In genomic region chrX:16838202-16839066, GRCh38 we compare ENCODE assay signal across 10 cellular contexts. TPM values are rescaled to one million over a fixed set of nuclear protein-coding genes. Genes with fewer than 3 reads are reported as not detected.
DNase-seq lines count a peak whose midpoint lies in the region; ATAC-seq and TF ChIP-seq lines count a peak whose summit lies in the region.
"Had no signal": no experiment of that assay in that cellular context is flagged by ENCODE, and none has a peak within 500 bp of the region (broad histone marks: within the 10 kb centered on the region; RNA-seq: fewer than 3 reads in every experiment).

No MANE protein-coding gene starts in this region.

- no peaks in the 10 kb centered on the region for H3K9me3 ChIP-seq in right cardiac atrium (ENCODE audit: control insufficient read depth, low read length)

- no peak for TF ChIP-seq CTCF in astrocyte of the cerebellum (IDR thresholded peaks at IDR 0.05; ENCODE audit: low read depth, low read length, missing control alignments)

- intact Hi-C loops in right cardiac atrium (cut with DNase I), result no loop called here

- no peak for DNase-seq in activated T-cell treated with anti-CD3 and anti-CD28 coated beads, Interleukin-2, amount 50 U/mL, for 24 hours
- no peak for DNase-seq in activated T-cell treated with anti-CD3 and anti-CD28 coated beads, Interleukin-2, amount 50 U/mL, for 48 hours
- DNase-seq in astrocyte of the cerebellum (ENCODE audit: low read depth), result peak; percentile 49
- DNase-seq in right cardiac atrium, result no peak
- DNase-seq in effector CD4-positive, alpha-beta T cell, result no peak
- DNase-seq: hippocampal formation had no signal

- H3K27ac ChIP-seq in right cardiac atrium (ENCODE audit: low read length) (peak overlapping the region; percentile 61), temporal lobe (ENCODE audit: low read depth, low read length) (peak overlapping the region; percentile 19)
- H3K27ac ChIP-seq: C4-2B had no signal

- ATAC-seq in right cardiac atrium (peak; percentile 63 to 70), HG02610 (IDR thresholded peaks at IDR 0.05; ENCODE audit: unreplicated experiment) (no peak), GM21528 (IDR thresholded peaks at IDR 0.05; ENCODE audit: low FRiP score, unreplicated experiment) (no peak)

- H3K4me1 ChIP-seq in right cardiac atrium (ENCODE audit: control insufficient read depth, insufficient read depth, low read length), result peaks cover 6% of the 10 kb centered on the region

- peaks cover 100% of the 10 kb centered on the region for H3K36me3 Mint-ChIP-seq in activated T-cell treated with anti-CD3 and anti-CD28 coated beads, Interleukin-2, amount 50 U/mL, for 24 hours (ENCODE audit: low read depth)

- H3K27me3 ChIP-seq in right cardiac atrium (ENCODE audit: control insufficient read depth, insufficient read depth), result no peaks in the 10 kb centered on the region

- WGBS in right cardiac atrium, result 54% methylated on average over 11 of the region's 11 CpGs

- H3K4me1 Mint-ChIP-seq in activated T-cell treated with anti-CD3 and anti-CD28 coated beads, Interleukin-2, amount 50 U/mL, for 24 hours (ENCODE audit: low read depth), result peaks cover 18% of the 10 kb centered on the region

- in situ Hi-C loops in astrocyte of the cerebellum (cut with HindIII; ENCODE audit: low sequenced_read_pairs), result no loop called here

- no peaks in the 10 kb centered on the region for H3K27me3 Mint-ChIP-seq in activated T-cell treated with anti-CD3 and anti-CD28 coated beads, Interleukin-2, amount 50 U/mL, for 24 hours

- H3K9me3 Mint-ChIP-seq in activated T-cell treated with anti-CD3 and anti-CD28 coated beads, Interleukin-2, amount 50 U/mL, for 24 hours, result no peaks in the 10 kb centered on the region

- peak overlapping the region; percentile 66 for H3K27ac Mint-ChIP-seq in activated T-cell treated with anti-CD3 and anti-CD28 coated beads, Interleukin-2, amount 50 U/mL, for 24 hours

- no peak overlapping the region for H3K4me3 Mint-ChIP-seq in activated T-cell treated with anti-CD3 and anti-CD28 coated beads, Interleukin-2, amount 50 U/mL, for 24 hours

- H3K4me3 ChIP-seq in astrocyte of the cerebellum (ENCODE audit: low read depth, low read length), result no peak overlapping the region
- H3K4me3 ChIP-seq in right cardiac atrium (ENCODE audit: low read length), result no peak overlapping the region

RNA-seq across cellular contexts. Expression of gene RBBP7, which starts 31.7 kb away (rescaled TPM):
- total RNA-seq in right cardiac atrium, result 10 to 100 TPM; 86.9 to 99.3 (median 92.3) TPM
- 118 TPM for polyA plus RNA-seq in right cardiac atrium
- 63.2 TPM for total RNA-seq in temporal lobe

RNA-seq across cellular contexts. Expression of gene TXLNG, which starts 52.2 kb away (rescaled TPM):
- 1 to 10 TPM; 5.9 to 8.0 (median 7.1) TPM for total RNA-seq in right cardiac atrium
- 4.6 TPM for polyA plus RNA-seq in right cardiac atrium
- total RNA-seq in temporal lobe, result 9.1 TPM

Comparison
In these comparisons a context has a peak if more than half of its experiments do, and no peak if none do; other contexts are left out.
1. ATAC-seq: peak in right cardiac atrium (2 of 2); none in HG02610 (single experiment) and GM21528 (single experiment).